8 cellular contexts compared by ENCODE assay signal in genomic region chr1:205122489-205122882, GRCh38. TPM values are rescaled to one million over a fixed set of nuclear protein-coding genes. Genes with fewer than 3 reads are reported as not detected.
DNase-seq lines count a peak whose midpoint lies in the region; ATAC-seq and TF ChIP-seq lines count a peak whose summit lies in the region.

No MANE protein-coding gene starts in this region.

- H2BK120ac ChIP-seq in IMR-90 (ENCODE audit: low read depth, low read length), result peak overlapping the region; percentile 6; the same call in 1 of the 2 replicates

- TF ChIP-seq POLR2A in IMR-90 (IDR thresholded peaks at IDR 0.05; ENCODE audit: low read depth, low read length), result no peak

- TF ChIP-seq RAD21 in IMR-90 (IDR thresholded peaks at IDR 0.05; ENCODE audit: low read length), result no peak

- peak overlapping the region; percentile 86 for H2AFZ ChIP-seq in IMR-90 (replicated peaks; ENCODE audit: low read length, poor library complexity)

- H3K18ac ChIP-seq in IMR-90 (ENCODE audit: low read depth, low read length), result no peak overlapping the region

- H4K5ac ChIP-seq in IMR-90 (ENCODE audit: low read depth, low read length), result peak overlapping the region; percentile 11; the same call in 1 of the 2 replicates

- DNase-seq in IMR-90, result no peak
- DNase-seq in NK-92 (lab: John Stamatoyannopoulos, UW; ENCODE audit: unreplicated experiment), result no peak
- no peak for DNase-seq in MV-4-11 (lab: John Stamatoyannopoulos, UW)

- peak; percentile 16 for ATAC-seq in GM18873 (IDR thresholded peaks at IDR 0.05; ENCODE audit: low FRiP score, unreplicated experiment)
- peak; percentile 15 for ATAC-seq in IMR-90 (ENCODE audit: low read depth)
- no peak for ATAC-seq in HG03045 (IDR thresholded peaks at IDR 0.05; ENCODE audit: unreplicated experiment)
- ATAC-seq in GM18909 (IDR thresholded peaks at IDR 0.05; ENCODE audit: poor library complexity, unreplicated experiment), result no peak

- peak overlapping the region; percentile 1; the same call in 1 of the 2 replicates for H3K27ac ChIP-seq in IMR-90 (ENCODE audit: insufficient read depth, low read length)
- peak overlapping the region; percentile 99 for H3K27ac ChIP-seq in cingulate gyrus (ENCODE audit: low read depth, low read length)
- peak overlapping the region; percentile 99 for H3K27ac ChIP-seq in muscle layer of duodenum (ENCODE audit: low read length)

- intact Hi-C loops in IMR-90 (cut with micrococcal nuclease), result loop anchor here (1.0 kb wide), 5 partner anchors 19 to 133 kb away; partner anchors contain the start of genes DSTYK and TMCC2

- no peak overlapping the region for H4K91ac ChIP-seq in IMR-90 (ENCODE audit: insufficient read depth, low read depth, low read length)

- H3K9me3 ChIP-seq in IMR-90 (ENCODE audit: control insufficient read depth, insufficient read depth, low read length) (no peaks in the 10 kb centered on the region), muscle layer of duodenum (ENCODE audit: control insufficient read depth in 1 of 2, low read length in 2 of 2) (no peaks in the 10 kb centered on the region)

- no peak for TF ChIP-seq CTCF in IMR-90 (conservative IDR thresholded peaks at IDR 0.05; ENCODE audit: low read depth, low read length)

- no peak overlapping the region for H2AK5ac ChIP-seq in IMR-90 (ENCODE audit: low read depth, low read length)

- H2AK9ac ChIP-seq in IMR-90 (replicated peaks; ENCODE audit: low read depth, low read length, poor library complexity), result no peak overlapping the region

- in situ Hi-C loops in IMR-90 (cut with MboI; ENCODE audit: low sequenced_read_pairs), result no loop called here

- POLR2A ChIA-PET in IMR-90 (lab: Charles Lee; ENCODE audit: unreplicated experiment), result no interaction called here

- H3K79me1 ChIP-seq in IMR-90 (ENCODE audit: low read depth in 1 of 2, low read length in 2 of 2), result peaks cover 8 to 31% of the 10 kb centered on the region in 2 experiments; a peak in 3 of 4 replicates

- peak overlapping the region; percentile 43 for H3K4me2 ChIP-seq in IMR-90 (ENCODE audit: low read depth, low read length)

- no TSS peak for BruUV-seq in IMR-90 (replicated peaks; lab: Mats Ljungman, UMichigan)

- H3K9me1 ChIP-seq in IMR-90 (ENCODE audit: insufficient read depth, low read length), result no peaks in the 10 kb centered on the region

- H3K56ac ChIP-seq in IMR-90 (ENCODE audit: extremely low read depth, insufficient read depth, low read length), result peak overlapping the region; percentile 60

- WGBS in IMR-90 (ENCODE audit: extremely low coverage in 2 of 2, insufficient read length in 1 of 2), 2 experiments, result 61% methylated on average over 2 of the region's 9 CpGs; no CpG with 5 or more reads in 1 of the 2 experiments

- no peak overlapping the region for H2BK15ac ChIP-seq in IMR-90 (ENCODE audit: low read depth, low read length)

- peak overlapping the region; percentile 28 to 82 for H4K8ac ChIP-seq in IMR-90 (ENCODE audit: low read depth in 2 of 2, low read length in 2 of 2)

- H3K4me3 ChIP-seq in IMR-90 (ENCODE audit: insufficient read depth, low read depth, low read length) (peak overlapping the region; percentile 37), muscle layer of duodenum (ENCODE audit: low read depth in 1 of 2, low read length in 2 of 2) (peak overlapping the region; percentile 91 to 99)

- CTCF ChIA-PET in IMR-90 (lab: Yijun Ruan, JAX), result interaction anchor here (0.6 to 1.8 kb wide), 6 partner anchors 18 to 784 kb away, joined by 3 to 6 read pairs (median 4); no protein-coding TSS in a partner anchor

- H3K4me1 ChIP-seq in IMR-90 (ENCODE audit: control insufficient read depth, insufficient read depth, low read length) (peaks cover 2% of the 10 kb centered on the region; the same call in 1 of the 2 replicates), muscle layer of duodenum (ENCODE audit: control insufficient read depth in 1 of 2, insufficient read depth in 2 of 2, low read length in 2 of 2) (peaks cover 3 to 25% of the 10 kb centered on the region in 2 donors)

- H3K4ac ChIP-seq in IMR-90 (ENCODE audit: low read depth, low read length), result 0 out of 2 replicates have a peak overlapping the region, but pooled peaks have one; percentile 12

- H4K20me1 ChIP-seq in IMR-90 (ENCODE audit: insufficient read depth, low read length), result no peaks in the 10 kb centered on the region

- peak overlapping the region; percentile 6; the same call in 1 of the 2 replicates for H3K23ac ChIP-seq in IMR-90 (ENCODE audit: low read depth, low read length)

- 0 out of 2 replicates have a peak overlapping the region, but pooled peaks have one; percentile 6 for H3K14ac ChIP-seq in IMR-90 (replicated peaks; ENCODE audit: low read depth, low read length)

- no peaks in the 10 kb centered on the region for H3K27me3 ChIP-seq in IMR-90 (ENCODE audit: control insufficient read depth, insufficient read depth, low read length)
- H3K27me3 ChIP-seq in muscle layer of duodenum (ENCODE audit: low read depth, low read length), result no peaks in the 10 kb centered on the region

- dilution Hi-C loops in IMR-90 (cut with HindIII; ENCODE audit: low sequenced_read_pairs, unreplicated experiment), result no loop called here

- H3K9ac ChIP-seq in IMR-90 (ENCODE audit: low read depth, low read length), result peak overlapping the region; percentile 33; the same call in 1 of the 2 replicates

- H2BK20ac ChIP-seq in IMR-90 (ENCODE audit: low read depth, low read length), result no peak overlapping the region; the same call in 1 of the 2 replicates

- H3K36me3 ChIP-seq in IMR-90 (ENCODE audit: control insufficient read depth, insufficient read depth, low read length) (no peaks in the 10 kb centered on the region), muscle layer of duodenum (ENCODE audit: control insufficient read depth in 1 of 2, insufficient read depth in 2 of 2, low read length in 2 of 2) (peaks cover 0 to 10% of the 10 kb centered on the region in 2 donors)

- peak overlapping the region; percentile 64 for H2BK5ac ChIP-seq in IMR-90 (ENCODE audit: low read depth, low read length, poor library complexity, severe bottlenecking)

TF ChIP-seq in IMR-90, 13 proteins besides CTCF, POLR2A, EP300 and RAD21:
- TF ChIP-seq RFX5 (IDR thresholded peaks at IDR 0.05; ENCODE audit: low read depth, low read length) (no peak), NFE2L2 (IDR thresholded peaks at IDR 0.05; ENCODE audit: low read depth, low read length) (no peak), SMC3 (IDR thresholded peaks at IDR 0.05; ENCODE audit: low read depth, low read length) (no peak), USF2 (IDR thresholded peaks at IDR 0.05; ENCODE audit: low read depth, low read length) (no peak), CHD1 (IDR thresholded peaks at IDR 0.05; ENCODE audit: low read depth, low read length) (no peak), MAZ (IDR thresholded peaks at IDR 0.05; ENCODE audit: borderline replicate concordance, low read depth, low read length) (no peak), MAFK (IDR thresholded peaks at IDR 0.05; ENCODE audit: low read depth, low read length) (no peak), MXI1 (IDR thresholded peaks at IDR 0.05; ENCODE audit: borderline replicate concordance, low read depth, low read length) (no peak)
- TF ChIP-seq, protein P1, sequence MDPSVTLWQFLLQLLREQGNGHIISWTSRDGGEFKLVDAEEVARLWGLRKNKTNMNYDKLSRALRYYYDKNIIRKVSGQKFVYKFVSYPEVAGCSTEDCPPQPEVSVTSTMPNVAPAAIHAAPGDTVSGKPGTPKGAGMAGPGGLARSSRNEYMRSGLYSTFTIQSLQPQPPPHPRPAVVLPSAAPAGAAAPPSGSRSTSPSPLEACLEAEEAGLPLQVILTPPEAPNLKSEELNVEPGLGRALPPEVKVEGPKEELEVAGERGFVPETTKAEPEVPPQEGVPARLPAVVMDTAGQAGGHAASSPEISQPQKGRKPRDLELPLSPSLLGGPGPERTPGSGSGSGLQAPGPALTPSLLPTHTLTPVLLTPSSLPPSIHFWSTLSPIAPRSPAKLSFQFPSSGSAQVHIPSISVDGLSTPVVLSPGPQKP (IDR thresholded peaks at IDR 0.05; ENCODE audit: borderline replicate concordance, low read depth, low read length), result no peak

RNA-seq across cellular contexts. Expression of gene RBBP5, which starts 0.7 kb away (rescaled TPM):
- 33.9 and 37.5 TPM in 2 replicates for total RNA-seq in IMR-90 (2012; rRNA removed)
- polyA plus RNA-seq in IMR-90 (2012; rRNA removed), result 6.2 and 7.3 TPM in 2 replicates
- polyA plus RNA-seq in IMR-90 (2012; cell fraction: cytosol; rRNA removed), result 1.5 and 1.7 TPM in 2 replicates
- 0.73 and 3.4 TPM in 2 replicates for polyA plus RNA-seq in IMR-90 (2012; cell fraction: nucleus; rRNA removed; ENCODE audit: low replicate concordance)

RNA-seq across cellular contexts. Expression of gene TMEM81, which starts 38.2 kb away (rescaled TPM):
- total RNA-seq in IMR-90 (2012; rRNA removed), result 1.7 and 1.8 TPM in 2 replicates
- polyA plus RNA-seq in IMR-90 (2012; rRNA removed), result 1.5 and 1.7 TPM in 2 replicates
- polyA plus RNA-seq in IMR-90 (2012; cell fraction: cytosol; rRNA removed), result 0.52 and 0.93 TPM in 2 replicates
- polyA plus RNA-seq in IMR-90 (2012; cell fraction: nucleus; rRNA removed; ENCODE audit: low replicate concordance), result 0.54 and 2.8 TPM in 2 replicates

Comparison
In these comparisons a context has a peak if more than half of its experiments do, and no peak if none do; other contexts are left out.
1. ATAC-seq: peak in GM18873 (single experiment) and IMR-90 (single experiment); none in HG03045 (single experiment) and GM18909 (single experiment).
2. H3K27ac ChIP-seq: peak in every context shown above with its lines; median percentile 99 in cingulate gyrus; 99 in muscle layer of duodenum; 1 in IMR-90.